In genomic region chr12:75289678-75290200, GRCh38 we compare ENCODE assay signal across 12 cellular contexts. TPM values are rescaled to one million over a fixed set of nuclear protein-coding genes. Genes with fewer than 3 reads are reported as not detected.
DNase-seq lines count a peak whose midpoint lies in the region; ATAC-seq and TF ChIP-seq lines count a peak whose summit lies in the region.
"Had no signal": no experiment of that assay in that cellular context is flagged by ENCODE, and none has a peak within 500 bp of the region (broad histone marks: within the 10 kb centered on the region; RNA-seq: fewer than 3 reads in every experiment).

No MANE protein-coding gene starts in this region.

- no peak for ATAC-seq in GM18520 (IDR thresholded peaks at IDR 0.05; ENCODE audit: unreplicated experiment)
- ATAC-seq in HG03196 (IDR thresholded peaks at IDR 0.05; ENCODE audit: unreplicated experiment), result no peak
- ATAC-seq: psoas muscle, T-cell had no signal

- peak; percentile 42 for DNase-seq in DMS53 (lab: John Stamatoyannopoulos, UW)
- DNase-seq in LHCN-M2 (ENCODE audit: low read depth), result peak; percentile 26
- DNase-seq in astrocyte of the spinal cord (ENCODE audit: low read depth, low spot score), result peak; percentile 53
- peak; percentile 9 for DNase-seq in medulla oblongata (ENCODE audit: extremely low spot score)
- no peak for DNase-seq in activated T-cell treated with anti-CD3 and anti-CD28 coated beads, Interleukin-2, amount 50 U/mL, for 48 hours
- DNase-seq in GM19238 (ENCODE audit: insufficient read length, low spot score), result no peak
- DNase-seq: psoas muscle, T-cell had no signal

- TF ChIP-seq CTCF in astrocyte of the spinal cord (IDR thresholded peaks at IDR 0.05; ENCODE audit: low read depth, low read length), result peak; percentile 30

- H3K4me3 ChIP-seq in astrocyte of the spinal cord (ENCODE audit: low read depth, low read length), result no peak overlapping the region
- H3K4me3 ChIP-seq: psoas muscle had no signal

- in situ Hi-C loops in astrocyte of the spinal cord (cut with HindIII; ENCODE audit: low sequenced_read_pairs), result no loop called here

RNA-seq across cellular contexts. Expression of gene CAPS2, which starts 40.4 kb away (rescaled TPM):
- total RNA-seq in LHCN-M2 (2014; rRNA removed), result 4.1 and 8.5 TPM in 2 replicates
- polyA plus RNA-seq in LHCN-M2 (2012), result 2.1 TPM

RNA-seq across cellular contexts. Expression of gene GLIPR1L1, which starts 44.7 kb away (rescaled TPM):
- total RNA-seq in LHCN-M2 (2014; rRNA removed), result not detected in 2 replicates
- polyA plus RNA-seq in LHCN-M2 (2012), result not detected
- total RNA-seq: activated T-helper 2 cell treated with anti-CD3 and anti-CD28 coated beads, Interferon-gamma antibody, Interleukin-2, Interleukin-4, amounts not matched to agents 10 μg/mL and 5 μg/mL and 100 μg/mL, durations not matched to agents 14 hours and 24 hours and 36 hours; psoas muscle; T-cell had no signal
- polyA plus RNA-seq: IgD-negative memory B cell, psoas muscle had no signal

Comparison
In these comparisons a context has a peak if more than half of its experiments do, and no peak if none do; other contexts are left out.
1. DNase-seq: peak in DMS53 (single experiment), LHCN-M2 (single experiment), astrocyte of the spinal cord (single experiment) and medulla oblongata (single experiment); none in activated T-cell treated with anti-CD3 and anti-CD28 coated beads, Interleukin-2, amount 50 U/mL, for 48 hours (0 of 2) and GM19238 (single experiment).